In the genomic region with DNA sequence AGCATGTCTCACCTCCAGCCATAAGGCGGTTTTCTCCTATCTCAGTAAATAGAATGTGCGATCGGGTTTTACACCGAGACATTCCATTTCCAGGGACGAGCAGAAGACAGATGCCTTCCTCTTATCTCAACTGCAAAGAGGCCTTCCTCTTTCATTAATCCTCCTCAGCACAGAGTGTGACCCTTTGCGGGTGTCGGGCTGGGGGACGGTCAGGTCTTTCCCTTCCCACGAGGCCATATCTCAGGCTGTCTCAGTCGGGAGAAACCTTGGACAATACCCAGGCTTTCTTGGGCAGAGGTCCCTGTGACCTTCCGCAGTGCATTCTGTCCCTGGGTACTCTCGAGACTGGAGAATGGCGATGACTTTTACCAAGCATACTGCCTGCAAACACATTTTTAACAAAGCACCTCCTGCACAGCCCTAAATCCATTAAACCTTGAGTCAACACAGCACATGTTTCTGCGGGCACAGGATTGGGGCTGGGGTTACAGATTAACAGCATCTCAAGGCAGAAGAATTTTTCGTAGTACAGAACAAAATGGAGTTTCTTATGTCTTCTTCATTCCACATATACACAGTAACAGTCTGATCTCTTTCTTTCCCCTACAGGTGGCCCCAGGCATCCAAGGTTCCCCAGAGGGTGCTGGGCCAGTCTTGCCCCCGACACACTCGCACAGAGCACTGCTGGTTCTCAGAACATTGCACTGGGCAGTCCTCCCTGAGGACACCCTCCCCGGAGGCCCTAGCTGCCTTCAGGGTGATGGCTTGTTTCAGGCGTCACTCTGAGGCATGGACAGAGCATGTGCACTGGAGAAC, we compare ENCODE assay signal across 1 cellular context.
TF ChIP-seq lines count a peak whose summit lies in the region.

No MANE protein-coding gene starts in this region.

TF ChIP-seq in K562, 482 proteins besides CTCF, POLR2A, EP300 and RAD21 (continued from another document):
- TF ChIP-seq PTTG1 (tag; IDR thresholded peaks at IDR 0.05; ENCODE audit: low read depth) (peak; percentile 84), SPI1 (IDR thresholded peaks at IDR 0.05; ENCODE audit: borderline replicate concordance, low read depth, low read length) (peak; percentile 72; the same call in 1 of the 2 replicates), RCOR1 (IDR thresholded peaks at IDR 0.05; ENCODE audit: borderline replicate concordance in 1 of 2, low read depth in 2 of 2, low read length in 2 of 2) (peak in 1 of 2 experiments; percentile 46; a peak in 1 of 4 replicates), ZNF197 (CRISPR knock-in tag; IDR thresholded peaks at IDR 0.05; ENCODE audit: low read depth) (peak; percentile 48; the same call in 1 of the 2 replicates), ZNF41 (CRISPR knock-in tag; conservative IDR thresholded peaks at IDR 0.05) (0 out of 2 replicates have a peak, but pooled peaks have one; percentile 17), E2F3 (CRISPR knock-in tag; IDR thresholded peaks at IDR 0.05) (0 out of 2 replicates have a peak, but pooled peaks have one; percentile 54)
- TF ChIP-seq, protein P1, sequence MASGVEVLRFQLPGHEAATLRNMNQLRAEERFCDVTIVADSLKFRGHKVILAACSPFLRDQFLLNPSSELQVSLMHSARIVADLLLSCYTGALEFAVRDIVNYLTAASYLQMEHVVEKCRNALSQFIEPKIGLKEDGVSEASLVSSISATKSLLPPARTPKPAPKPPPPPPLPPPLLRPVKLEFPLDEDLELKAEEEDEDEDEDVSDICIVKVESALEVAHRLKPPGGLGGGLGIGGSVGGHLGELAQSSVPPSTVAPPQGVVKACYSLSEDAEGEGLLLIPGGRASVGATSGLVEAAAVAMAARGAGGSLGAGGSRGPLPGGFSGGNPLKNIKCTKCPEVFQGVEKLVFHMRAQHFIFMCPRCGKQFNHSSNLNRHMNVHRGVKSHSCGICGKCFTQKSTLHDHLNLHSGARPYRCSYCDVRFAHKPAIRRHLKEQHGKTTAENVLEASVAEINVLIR (CRISPR knock-in tag; IDR thresholded peaks at IDR 0.05), result 0 out of 2 replicates have a peak, but pooled peaks have one; percentile 26
- TF ChIP-seq, protein P2, sequence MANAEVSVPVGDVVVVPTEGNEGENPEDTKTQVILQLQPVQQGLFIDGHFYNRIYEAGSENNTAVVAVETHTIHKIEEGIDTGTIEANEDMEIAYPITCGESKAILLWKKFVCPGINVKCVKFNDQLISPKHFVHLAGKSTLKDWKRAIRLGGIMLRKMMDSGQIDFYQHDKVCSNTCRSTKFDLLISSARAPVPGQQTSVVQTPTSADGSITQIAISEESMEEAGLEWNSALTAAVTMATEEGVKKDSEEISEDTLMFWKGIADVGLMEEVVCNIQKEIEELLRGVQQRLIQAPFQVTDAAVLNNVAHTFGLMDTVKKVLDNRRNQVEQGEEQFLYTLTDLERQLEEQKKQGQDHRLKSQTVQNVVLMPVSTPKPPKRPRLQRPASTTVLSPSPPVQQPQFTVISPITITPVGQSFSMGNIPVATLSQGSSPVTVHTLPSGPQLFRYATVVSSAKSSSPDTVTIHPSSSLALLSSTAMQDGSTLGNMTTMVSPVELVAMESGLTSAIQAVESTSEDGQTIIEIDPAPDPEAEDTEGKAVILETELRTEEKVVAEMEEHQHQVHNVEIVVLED (CRISPR knock-in tag; IDR thresholded peaks at IDR 0.05), result 0 out of 2 replicates have a peak, but pooled peaks have one; percentile 11
